In the genomic region with DNA sequence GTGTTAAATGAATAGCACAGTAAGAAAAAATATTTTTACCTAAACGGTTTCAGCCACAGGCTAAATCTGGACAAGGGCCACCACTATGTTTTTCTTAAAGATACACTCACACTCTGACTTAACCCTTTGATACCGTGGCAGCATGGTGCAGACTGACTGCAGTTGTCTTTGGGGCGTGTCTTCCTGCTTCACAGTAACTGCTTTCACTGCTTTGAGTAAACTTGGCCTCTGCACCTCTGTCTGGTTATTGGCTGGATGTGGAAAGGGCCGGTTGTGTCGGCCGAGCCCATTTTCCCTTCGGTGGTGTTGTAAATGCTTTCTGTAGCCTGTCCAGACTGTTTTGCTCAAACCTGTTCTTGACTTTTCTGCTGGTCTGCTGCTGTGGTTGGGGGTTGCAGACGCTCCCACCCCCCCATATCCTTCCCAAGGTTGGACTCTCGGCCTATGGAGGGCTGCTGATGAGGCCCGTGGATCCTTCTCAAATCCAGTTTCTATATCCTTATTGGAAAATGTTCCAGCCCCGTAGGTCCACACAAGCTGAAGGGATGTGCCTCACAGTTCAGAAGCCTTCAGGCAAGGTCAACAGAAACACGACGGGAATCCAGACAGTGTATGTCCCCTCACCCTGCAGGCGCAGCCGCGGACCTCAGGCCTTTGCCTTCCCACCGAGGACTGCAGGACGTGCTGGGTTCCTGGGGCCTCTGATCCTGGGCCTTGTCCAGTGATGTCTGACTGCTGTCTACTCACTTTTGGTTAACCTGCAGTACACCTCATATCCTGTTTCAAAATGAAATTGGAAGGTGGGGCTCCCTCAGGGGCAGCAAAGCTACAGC, we compare ENCODE assay signal across 10 cellular contexts.
A peak's percentile ranks its signal among the peaks of the same experiment; 100 is the strongest.
DNase-seq lines count a peak whose midpoint lies in the region; ATAC-seq and TF ChIP-seq lines count a peak whose summit lies in the region.
"Had no signal": no experiment of that assay in that cellular context is flagged by ENCODE, and none has a peak within 500 bp of the region (broad histone marks: within the 10 kb centered on the region; RNA-seq: fewer than 3 reads in every experiment).

No MANE protein-coding gene starts in this region.

- DNase-seq in ACHN (peak; percentile 60), RWPE2 (ENCODE audit: low spot score) (no peak), islet precursor cell (peak; percentile 73), middle frontal gyrus (ENCODE audit: extremely low spot score, low spot score) (no peak), NCI-H774 (lab: John Stamatoyannopoulos, UW) (no peak), 8988T (no peak)
- no peak for DNase-seq in stimulated activated CD4-positive, alpha-beta T cell treated with anti-CD3 and anti-CD28 coated beads, Interleukin-2, amount 100 ng/mL, for 48 hours
- DNase-seq: RPMI8226 had no signal

- no peaks in the 10 kb centered on the region for H3K36me3 ChIP-seq in RWPE2 (ENCODE audit: low read depth)
- H3K36me3 ChIP-seq: upper lobe of left lung had no signal

- no peak overlapping the region for H3K27ac ChIP-seq in RWPE2 (ENCODE audit: poor library complexity, severe bottlenecking)

- no peaks in the 10 kb centered on the region for H3K9me3 ChIP-seq in RWPE2 (ENCODE audit: severe bottlenecking)
- H3K9me3 ChIP-seq: upper lobe of left lung had no signal

- peak; percentile 92 for ATAC-seq in GM21529 (IDR thresholded peaks at IDR 0.05; ENCODE audit: unreplicated experiment)
- peak; percentile 33; the same call in 1 of the 3 replicates for ATAC-seq in RWPE2 (ENCODE audit: low read depth)

- H3K27me3 ChIP-seq in RWPE2 (ENCODE audit: insufficient read depth, poor library complexity, severe bottlenecking), result no peaks in the 10 kb centered on the region
- H3K27me3 ChIP-seq: upper lobe of left lung had no signal

- no peak for TF ChIP-seq CTCF in RWPE2 (IDR thresholded peaks at IDR 0.05; ENCODE audit: poor library complexity, severe bottlenecking)

- no peak overlapping the region for H3K4me3 ChIP-seq in RWPE2 (ENCODE audit: severe bottlenecking)
- H3K4me3 ChIP-seq: upper lobe of left lung had no signal

- H3K4me1 ChIP-seq in RWPE2 (ENCODE audit: insufficient read depth, poor library complexity, severe bottlenecking), result no peaks in the 10 kb centered on the region

- in situ Hi-C loops in ACHN (cut with HindIII; ENCODE audit: low pct_ligation_motif_present, low pct_unique_long_range_greater_than_20kb, low sequenced_read_pairs), result no loop called here

Comparison
In these comparisons a context has a peak if more than half of its experiments do, and no peak if none do; other contexts are left out.
1. DNase-seq: peak in ACHN (single experiment) and islet precursor cell (single experiment); none in RWPE2 (single experiment), stimulated activated CD4-positive, alpha-beta T cell treated with anti-CD3 and anti-CD28 coated beads, Interleukin-2, amount 100 ng/mL, for 48 hours (0 of 2), middle frontal gyrus (single experiment), NCI-H774 (single experiment) and 8988T (single experiment).